Comparison of ENCODE assay signal across 8 cellular contexts in the genomic region with DNA sequence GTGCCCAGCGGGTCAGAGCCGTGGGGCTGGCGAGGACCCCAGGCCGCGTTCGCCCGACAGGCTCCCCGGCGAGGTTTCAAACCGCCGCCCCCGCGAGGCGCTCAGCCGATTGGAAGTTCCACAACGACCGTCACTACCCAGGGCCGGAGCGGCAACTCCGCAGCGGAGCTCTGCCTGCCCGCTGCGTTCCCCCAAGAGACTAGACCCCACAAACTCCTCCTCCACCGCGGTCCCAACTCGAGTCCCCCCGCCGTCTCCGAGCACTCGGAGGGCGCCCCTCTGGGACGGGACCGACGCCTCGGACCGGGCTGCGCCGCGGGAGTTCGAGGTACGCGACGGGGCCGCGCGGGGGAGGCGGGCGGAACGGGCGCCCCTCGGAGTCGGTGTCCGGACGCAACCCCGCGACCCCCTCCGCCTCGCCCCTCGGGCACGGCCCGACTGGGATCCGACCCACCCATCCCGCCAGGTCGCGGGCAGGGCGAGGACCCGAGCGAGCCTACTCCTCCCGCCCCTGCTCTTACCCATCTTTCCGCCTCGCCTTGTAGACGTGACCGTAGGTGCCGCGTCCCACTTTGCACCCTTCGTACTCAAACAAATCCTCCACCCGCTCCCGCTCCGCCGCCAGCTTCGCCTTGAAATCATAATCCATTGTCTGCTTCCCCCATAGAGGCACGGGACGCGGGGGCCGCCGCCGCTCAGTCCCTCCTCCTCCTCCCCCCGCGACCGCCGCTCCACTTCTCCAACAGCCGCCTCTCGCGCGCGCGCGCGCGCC. TPM values are rescaled to one million over a fixed set of nuclear protein-coding genes. Genes with fewer than 3 reads are reported as not detected.
DNase-seq lines count a peak whose midpoint lies in the region; TF ChIP-seq lines count a peak whose summit lies in the region.

No MANE protein-coding gene starts in this region.

- peak overlapping the region; percentile 97 for H3K27ac ChIP-seq in layer of hippocampus (ENCODE audit: low read depth, low read length)

- peak overlapping the region; percentile 86 for H3K4me3 ChIP-seq in GM12864 (ENCODE audit: low read depth, low read length)

- DNase-seq in GM12864 (ENCODE audit: low read depth) (no peak), HFFc6 (peak; percentile 30), NCI-H1417 (lab: John Stamatoyannopoulos, UW) (peak; percentile 36 to 82 (median 71)), cerebellum (ENCODE audit: low spot score) (peak; percentile 46), SK-N-DZ (ENCODE audit: low spot score) (no peak)
- peak; percentile 33 to 50 for DNase-seq in activated CD4-positive, alpha-beta T cell treated with anti-CD3 and anti-CD28 coated beads for 24 hours (ENCODE audit: low read depth in 2 of 2)
- peak; percentile 54 for DNase-seq in stimulated activated CD4-positive, alpha-beta T cell treated with anti-CD3 and anti-CD28 coated beads, Interleukin-1b, Interleukin-23, amount 100 ng/mL, for 48 hours

- no peak for TF ChIP-seq CTCF in GM12864 (IDR thresholded peaks at IDR 0.05; ENCODE audit: low read depth, low read length, missing control alignments)
- peak; percentile 21; the same call in 1 of the 2 replicates for TF ChIP-seq CTCF in HFFc6 (IDR thresholded peaks at IDR 0.05)

- H3K4me1 Mint-ChIP-seq in HFFc6 (ENCODE audit: low read depth) = peaks cover 39% of the 10 kb centered on the region

- H3K9me3 Mint-ChIP-seq in HFFc6 = no peaks in the 10 kb centered on the region

- H3K27me3 Mint-ChIP-seq in HFFc6 (ENCODE audit: insufficient read depth) = peaks cover 2% of the 10 kb centered on the region; the same call in 1 of the 2 replicates

- peaks cover 4% of the 10 kb centered on the region for H3K36me3 Mint-ChIP-seq in HFFc6 (ENCODE audit: low read depth)

- peak overlapping the region; percentile 96 for H3K4me3 Mint-ChIP-seq in HFFc6

- no peaks in the 10 kb centered on the region for H3K27me3 ChIP-seq in layer of hippocampus (ENCODE audit: control insufficient read depth, insufficient read depth, low read length)

- H3K27ac Mint-ChIP-seq in HFFc6 = peak overlapping the region; percentile 99

RNA-seq across cellular contexts. Expression of gene CDK19, which starts 0.6 kb away (rescaled TPM):
- total RNA-seq in HFFc6 (2021; fragmentation: NEBNext Ultra II Directional; extraction: Animal tissue kit (Norgen Biotek cat#: 25700)) = 10 to 100 TPM; 18.6 to 22.4 (median 20.0) TPM
- total RNA-seq in cerebellum = 51.8 TPM
- 23.1 and 27.4 TPM in 2 replicates for polyA plus RNA-seq in SK-N-DZ (2014; cell fraction: cytosol; rRNA removed)
- 24.4 and 25.8 TPM in 2 replicates for polyA plus RNA-seq in SK-N-DZ (2014; cell fraction: nucleus; rRNA removed)

RNA-seq across cellular contexts. Expression of gene AMD1, which starts 59.9 kb away (rescaled TPM):
- 100 to 1,000 TPM in 5 of 6 experiments, 10 to 100 TPM in 1; 86.4 to 119 (median 109) TPM for total RNA-seq in HFFc6 (2021; fragmentation: NEBNext Ultra II Directional; extraction: Animal tissue kit (Norgen Biotek cat#: 25700))
- total RNA-seq in cerebellum = 71.0 TPM
- polyA plus RNA-seq in SK-N-DZ (2014; cell fraction: cytosol; rRNA removed) = 72.1 and 95.1 TPM in 2 replicates
- 53.0 and 56.6 TPM in 2 replicates for polyA plus RNA-seq in SK-N-DZ (2014; cell fraction: nucleus; rRNA removed)

Comparison
In these comparisons a context has a peak if more than half of its experiments do, and no peak if none do; other contexts are left out.
1. DNase-seq: peak in HFFc6 (single experiment), NCI-H1417 (3 of 3), activated CD4-positive, alpha-beta T cell treated with anti-CD3 and anti-CD28 coated beads for 24 hours (2 of 2), cerebellum (single experiment) and stimulated activated CD4-positive, alpha-beta T cell treated with anti-CD3 and anti-CD28 coated beads, Interleukin-1b, Interleukin-23, amount 100 ng/mL, for 48 hours (single experiment); none in GM12864 (single experiment) and SK-N-DZ (single experiment).